In genomic region chr3:36859494-36859893, GRCh38 we compare ENCODE assay signal across 21 cellular contexts.
"Had no signal": no experiment of that assay in that cellular context is flagged by ENCODE, and none has a peak within 500 bp of the region (broad histone marks: within the 10 kb centered on the region; RNA-seq: fewer than 3 reads in every experiment).

No MANE protein-coding gene starts in this region.

- H3K4me1 ChIP-seq: SJSA1 had no signal

- H3K4me3 Mint-ChIP-seq: IgD-negative memory B cell had no signal

- ATAC-seq: K562 had no signal

- H3K9me3 Mint-ChIP-seq: IgD-negative memory B cell had no signal

- DNase-seq: Kasumi-1, MV-4-11, NCI-H1048, NCI-H1105, NCI-H1417, NCI-H1436 treated with DMSO at 0.1 percent for 48 hours, NCI-H1694, NCI-H187 treated with DMSO at 0.1 percent for 48 hours, NCI-H2029 treated with DMSO at 0.1 percent for 48 hours, NCI-H2227 treated with DMSO at 0.1 percent for 48 hours, NCI-H526 treated with DMSO at 0.1 percent for 48 hours, NCI-H748 treated with DMSO at 0.1 percent for 48 hours, Right ventricle myocardium superior, RPMI8226, SIG-M5 had no signal

- H3K4me2 ChIP-seq: KMS-11 had no signal

- H3K27me3 Mint-ChIP-seq: IgD-negative memory B cell had no signal

- H3K36me3 ChIP-seq: SJSA1 had no signal

- H3K27me3 ChIP-seq: SJSA1 had no signal

- H3K27ac ChIP-seq: HL-60, KMS-11, SJSA1, SK-N-MC had no signal

- H3K4me3 ChIP-seq: K562, SJSA1, SK-N-MC had no signal
